19 cellular contexts compared by ENCODE assay signal in the genomic region with DNA sequence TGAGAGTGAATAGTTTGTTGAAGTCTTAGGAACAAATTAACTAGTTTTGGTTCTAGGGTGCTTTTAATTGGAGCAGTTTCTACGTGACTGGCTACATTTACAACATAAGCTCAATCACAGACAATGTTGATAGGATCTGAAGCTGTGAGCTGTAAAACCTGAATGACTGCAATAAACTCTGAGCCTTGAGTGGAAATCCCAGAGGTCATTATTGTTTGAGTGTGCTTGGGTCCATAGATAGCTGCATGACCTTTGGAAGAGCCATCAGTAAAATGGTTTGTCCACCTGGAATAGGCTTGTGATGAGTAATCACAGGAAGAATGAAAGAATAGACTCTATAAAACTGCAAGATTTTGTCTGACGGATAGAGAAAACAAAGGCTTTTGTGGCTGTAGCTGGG. TPM values are rescaled to one million over a fixed set of nuclear protein-coding genes. Genes with fewer than 3 reads are reported as not detected.
DNase-seq lines count a peak whose midpoint lies in the region; ATAC-seq and TF ChIP-seq lines count a peak whose summit lies in the region.
"Had no signal": no experiment of that assay in that cellular context is flagged by ENCODE, and none has a peak within 500 bp of the region (broad histone marks: within the 10 kb centered on the region; RNA-seq: fewer than 3 reads in every experiment).

No MANE protein-coding gene starts in this region.

- no peaks in the 10 kb centered on the region for H3K27me3 ChIP-seq in smooth muscle cell (ENCODE audit: low read depth)
- H3K27me3 ChIP-seq: BLaER1 treated with 17β-estradiol and CSF1 and Interleukin-3, amounts not matched to agents 10 nM and 100 nM had no signal

- H3K36me3 ChIP-seq in HEK293 (ENCODE audit: control insufficient read depth in 2 of 2, insufficient read depth in 1 of 2, low read length in 2 of 2) (no peaks in the 10 kb centered on the region), smooth muscle cell (ENCODE audit: low read depth) (no peaks in the 10 kb centered on the region)
- H3K36me3 ChIP-seq: BLaER1 treated with 17β-estradiol and CSF1 and Interleukin-3, amounts not matched to agents 10 nM and 100 nM had no signal

- no peak for ATAC-seq in HG02970 (IDR thresholded peaks at IDR 0.05; ENCODE audit: low FRiP score, unreplicated experiment)
- ATAC-seq: CD8-positive, alpha-beta T cell; GM23338; HepG2 had no signal

- H3K9ac ChIP-seq in smooth muscle cell (ENCODE audit: low read depth), result peak overlapping the region; percentile 33
- H3K9ac ChIP-seq: BLaER1 treated with 17β-estradiol and CSF1 and Interleukin-3, amounts not matched to agents 10 nM and 100 nM had no signal

- peaks cover 4% of the 10 kb centered on the region; the same call in 1 of the 2 replicates for H3K4me1 ChIP-seq in HEK293 (ENCODE audit: control insufficient read depth, insufficient read depth, low read length)
- H3K4me1 ChIP-seq in smooth muscle cell (ENCODE audit: low read depth), result no peaks in the 10 kb centered on the region
- H3K4me1 ChIP-seq: BLaER1 treated with 17β-estradiol and CSF1 and Interleukin-3, amounts not matched to agents 10 nM and 100 nM had no signal

- H3K9me3 Mint-ChIP-seq in mesothelial cell of epicardium (peaks cover 14% of the 10 kb centered on the region), immature natural killer cell (no peaks in the 10 kb centered on the region)
- no peaks in the 10 kb centered on the region for H3K9me3 Mint-ChIP-seq in activated naive CD4-positive, alpha-beta T cell treated with anti-CD3 and anti-CD28 coated beads for 36 hours
- H3K9me3 Mint-ChIP-seq: CD8-positive, alpha-beta T cell; HFFc6 had no signal

- peak; percentile 71 for DNase-seq in DMS153 (lab: John Stamatoyannopoulos, UW)
- no peak for DNase-seq in mesothelial cell of epicardium (ENCODE audit: low spot score in 2 of 2, unreplicated experiment in 2 of 2)
- no peak for DNase-seq in smooth muscle cell (lab: John Stamatoyannopoulos, UW; ENCODE audit: unreplicated experiment)
- DNase-seq in immature natural killer cell, result no peak
- DNase-seq in activated naive CD4-positive, alpha-beta T cell treated with anti-CD3 and anti-CD28 coated beads for 36 hours, result no peak
- DNase-seq: Calu3; CD8-positive, alpha-beta T cell; DMS79 treated with DMSO at 0.1 percent for 48 hours; GF-D8; HCEC 1CT; HFFc6 had no signal

- no peaks in the 10 kb centered on the region for H3F3A ChIP-seq in smooth muscle cell (ENCODE audit: low read depth)

- peak overlapping the region; percentile 6 for H3K4me2 ChIP-seq in smooth muscle cell
- H3K4me2 ChIP-seq: BLaER1 treated with 17β-estradiol and CSF1 and Interleukin-3, amounts not matched to agents 10 nM and 100 nM; GM23338 had no signal

- no peak overlapping the region for H2AFZ ChIP-seq in smooth muscle cell (ENCODE audit: low read depth)
- H2AFZ ChIP-seq: GM23338 had no signal

- H3K4me1 Mint-ChIP-seq in mesothelial cell of epicardium, result peaks cover 13% of the 10 kb centered on the region
- H3K4me1 Mint-ChIP-seq in immature natural killer cell, result peaks cover 0 to 5% of the 10 kb centered on the region in 2 donors
- no peaks in the 10 kb centered on the region for H3K4me1 Mint-ChIP-seq in activated naive CD4-positive, alpha-beta T cell treated with anti-CD3 and anti-CD28 coated beads for 36 hours (ENCODE audit: low read depth)

- H4K20me1 ChIP-seq in smooth muscle cell (ENCODE audit: low read depth), result no peaks in the 10 kb centered on the region
- H4K20me1 ChIP-seq: BLaER1 treated with 17β-estradiol and CSF1 and Interleukin-3, amounts not matched to agents 10 nM and 100 nM had no signal

- peak overlapping the region; percentile 31 for H3K27ac Mint-ChIP-seq in mesothelial cell of epicardium
- no peak overlapping the region for H3K27ac Mint-ChIP-seq in immature natural killer cell
- no peak overlapping the region for H3K27ac Mint-ChIP-seq in activated naive CD4-positive, alpha-beta T cell treated with anti-CD3 and anti-CD28 coated beads for 36 hours
- H3K27ac Mint-ChIP-seq: B cell; CD8-positive, alpha-beta T cell; GM23338; HFFc6; IgD-negative memory B cell had no signal

- CTCF ChIA-PET in HEK293 (lab: Yijun Ruan, JAX), result interaction anchor here (0.6 to 1.8 kb wide), 5 partner anchors 15 to 324 kb away, joined by 3 to 5 read pairs (median 3); no protein-coding TSS in a partner anchor
- CTCF ChIA-PET in activated naive CD4-positive, alpha-beta T cell treated with anti-CD3 and anti-CD28 coated beads for 36 hours (lab: Charles Lee), result no interaction called here

- H3K9me3 ChIP-seq in HEK293 (ENCODE audit: control insufficient read depth, insufficient read depth, low read depth, low read length), result no peaks in the 10 kb centered on the region
- H3K9me3 ChIP-seq in smooth muscle cell (replicated peaks; ENCODE audit: low read depth), result no peaks in the 10 kb centered on the region
- H3K9me3 ChIP-seq: BLaER1 treated with 17β-estradiol and CSF1 and Interleukin-3, amounts not matched to agents 10 nM and 100 nM had no signal

- WGBS in smooth muscle cell (ENCODE audit: low lambda C conversion rate), result 34% methylated on average over 2 of the region's 2 CpGs

- H3K4me3 ChIP-seq in HEK293 (ENCODE audit: low read depth, low read length), result no peak overlapping the region
- no peak overlapping the region for H3K4me3 ChIP-seq in smooth muscle cell
- H3K4me3 ChIP-seq: BLaER1 treated with 17β-estradiol and CSF1 and Interleukin-3, amounts not matched to agents 10 nM and 100 nM; GM23338 had no signal

- POLR2A ChIA-PET in HEK293 (lab: Yijun Ruan, JAX), result no interaction called here

- H3K36me3 Mint-ChIP-seq in mesothelial cell of epicardium (no peaks in the 10 kb centered on the region), immature natural killer cell (no peaks in the 10 kb centered on the region)
- no peaks in the 10 kb centered on the region for H3K36me3 Mint-ChIP-seq in activated naive CD4-positive, alpha-beta T cell treated with anti-CD3 and anti-CD28 coated beads for 36 hours (ENCODE audit: low read depth)
- H3K36me3 Mint-ChIP-seq: CD8-positive, alpha-beta T cell; IgD-negative memory B cell had no signal

- no peak overlapping the region for H3K4me3 Mint-ChIP-seq in mesothelial cell of epicardium
- H3K4me3 Mint-ChIP-seq in immature natural killer cell, result no peak overlapping the region
- no peak overlapping the region for H3K4me3 Mint-ChIP-seq in activated naive CD4-positive, alpha-beta T cell treated with anti-CD3 and anti-CD28 coated beads for 36 hours
- H3K4me3 Mint-ChIP-seq: B cell; CD8-positive, alpha-beta T cell; GM23338; HFFc6; IgD-negative memory B cell had no signal

- TF ChIP-seq CTCF in HEK293 (tag by site-specific recombination; IDR thresholded peaks at IDR 0.05) (no peak), mesothelial cell of epicardium (IDR thresholded peaks at IDR 0.05; ENCODE audit: unreplicated experiment) (no peak), smooth muscle cell (IDR thresholded peaks at IDR 0.05; ENCODE audit: borderline replicate concordance, insufficient read depth, poor library complexity, severe bottlenecking) (no peak)

- intact Hi-C loops in activated naive CD4-positive, alpha-beta T cell treated with anti-CD3 and anti-CD28 coated beads for 36 hours (cut with micrococcal nuclease), result no loop called here

- no peaks in the 10 kb centered on the region for H3K79me2 ChIP-seq in smooth muscle cell (ENCODE audit: low read depth)

- H3K27ac ChIP-seq in HEK293 (ENCODE audit: extremely low read depth, low read depth, low read length) (no peak overlapping the region), smooth muscle cell (ENCODE audit: low read depth) (peak overlapping the region; percentile 75)
- H3K27ac ChIP-seq: BLaER1 treated with 17β-estradiol and CSF1 and Interleukin-3, amounts not matched to agents 10 nM and 100 nM had no signal

- H3K27me3 Mint-ChIP-seq in mesothelial cell of epicardium (ENCODE audit: low read depth) (peaks cover 11% of the 10 kb centered on the region), immature natural killer cell (ENCODE audit: low read depth in 3 of 3) (peaks cover 0 to 10% (median 0%) of the 10 kb centered on the region in 3 donors)
- H3K27me3 Mint-ChIP-seq in activated naive CD4-positive, alpha-beta T cell treated with anti-CD3 and anti-CD28 coated beads for 36 hours (ENCODE audit: low read depth), result no peaks in the 10 kb centered on the region
- H3K27me3 Mint-ChIP-seq: B cell had no signal

TF ChIP-seq in HEK293, 187 proteins besides CTCF, POLR2A, EP300 and RAD21 (continues in another document):
- 0 out of 2 replicates have a peak, but pooled peaks have one; percentile 44 for TF ChIP-seq IKZF3 (tag by site-specific recombination; IDR thresholded peaks at IDR 0.05)
- TF ChIP-seq HIC1 (tag by site-specific recombination; IDR thresholded peaks at IDR 0.05), result peak; percentile 57; the same call in 1 of the 2 replicates
- peak; percentile 89 for TF ChIP-seq GFI1B (tag by site-specific recombination; IDR thresholded peaks at IDR 0.05)

RNA-seq across cellular contexts. Expression of gene HLA-DRB1, which starts 26.7 kb away (rescaled TPM):
- total RNA-seq in mesothelial cell of epicardium (4.5 to 5.4 TPM (median 5.3 TPM) in 3 replicates), smooth muscle cell (22.4 and 32.9 TPM in 2 replicates)
- polyA plus RNA-seq in smooth muscle cell (28.5 and 82.4 TPM in 2 replicates), immature natural killer cell (100 to 1,000 TPM in 2 of 3 donors, 10 to 100 TPM in 1; 45.8 to 435 (median 268) TPM)
- total RNA-seq in activated naive CD4-positive, alpha-beta T cell treated with anti-CD3 and anti-CD28 coated beads for 36 hours, result 1 to 10 TPM; 4.1 to 4.2 TPM
- total RNA-seq: HFFc6 had no signal
- polyA plus RNA-seq: HepG2 had no signal

RNA-seq across cellular contexts. Expression of gene HLA-DRB5, which starts 32.8 kb away (rescaled TPM):
- total RNA-seq in mesothelial cell of epicardium (0.77 to 1.2 TPM (median 0.87 TPM) in 3 replicates), smooth muscle cell (7.8 and 10.4 TPM in 2 replicates)
- polyA plus RNA-seq in smooth muscle cell (7.9 and 32.0 TPM in 2 replicates), immature natural killer cell (100 to 1,000 TPM in 1 of 3 donors, 10 to 100 TPM in 1, 1 to 10 TPM in 1; 3.0 to 171 (median 16.0) TPM)
- total RNA-seq in activated naive CD4-positive, alpha-beta T cell treated with anti-CD3 and anti-CD28 coated beads for 36 hours, result under 1 TPM; 0.33 to 0.42 TPM
- total RNA-seq: A172, GM23338, HepG2, HFFc6 had no signal
- polyA plus RNA-seq: GM23338, HepG2 had no signal
